20 cellular contexts compared by ENCODE assay signal in the genomic region with DNA sequence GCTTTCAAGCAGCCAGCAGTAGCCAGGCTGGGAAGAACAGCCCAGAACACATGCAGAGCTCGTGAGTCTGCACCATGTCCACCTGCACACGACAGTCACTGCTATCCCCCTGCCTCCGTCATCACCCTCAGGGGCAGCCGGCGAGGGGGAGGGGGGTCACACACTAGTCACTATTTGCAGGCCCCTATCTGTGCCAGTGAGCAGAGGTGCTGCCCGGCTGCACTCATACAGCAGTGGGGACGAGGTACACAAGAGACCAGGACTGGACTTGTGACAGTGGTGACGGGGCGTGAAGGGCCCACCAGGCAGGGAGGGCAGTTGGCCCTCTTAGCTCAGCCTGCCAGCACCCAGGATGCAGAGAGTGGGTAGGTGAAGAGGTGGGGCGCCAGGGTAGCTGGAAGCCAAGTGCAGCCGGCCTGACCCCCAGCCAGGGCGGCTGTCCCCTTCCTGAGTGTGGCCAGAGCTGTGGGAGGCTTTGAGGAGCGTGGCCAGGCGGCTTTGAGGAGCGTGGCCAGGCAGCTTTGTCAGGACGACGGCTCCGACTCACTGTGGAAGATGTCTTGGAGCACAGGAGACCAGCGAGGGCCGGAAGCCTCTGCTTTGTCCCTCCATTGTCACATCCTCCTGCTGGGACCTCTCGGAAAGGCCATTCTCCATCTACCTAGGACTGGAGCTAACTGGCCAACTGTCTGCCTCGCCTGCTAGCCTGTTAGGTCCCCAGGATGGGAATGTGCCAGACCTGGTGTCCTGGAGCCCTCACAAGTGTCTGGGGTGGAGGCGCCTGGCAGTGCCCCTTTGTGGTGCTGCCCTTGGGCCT. TPM values are rescaled to one million over a fixed set of nuclear protein-coding genes. Genes with fewer than 3 reads are reported as not detected.
"Had no signal": no experiment of that assay in that cellular context is flagged by ENCODE, and none has a peak within 500 bp of the region (broad histone marks: within the 10 kb centered on the region; RNA-seq: fewer than 3 reads in every experiment).

No MANE protein-coding gene starts in this region.

- H3K4me1 Mint-ChIP-seq: activated B cell treated with CpG ODN at 0.5 μM for 24 hours had no signal

- H3K9me3 ChIP-seq: esophagus squamous epithelium, ovary, tibial artery, vagina had no signal

- H3K36me3 ChIP-seq: esophagus squamous epithelium, ovary, tibial artery, vagina had no signal

- FAIRE-seq: TTC549 had no signal

- ATAC-seq: activated CD8-positive, alpha-beta T cell treated with anti-CD3 and anti-CD28 coated beads for 36 hours had no signal

- H3K36me3 Mint-ChIP-seq: activated naive CD8-positive, alpha-beta T cell; brain had no signal

- DNase-seq: activated B cell treated with CpG ODN at 0.5 μM for 24 hours; activated CD4-positive, alpha-beta T cell treated with anti-CD3 and anti-CD28 coated beads for 48 hours; activated CD8-positive, alpha-beta memory T cell treated with anti-CD3 and anti-CD28 coated beads, Interleukin-2, amount 50 U/mL, for 4 hours; activated CD8-positive, alpha-beta T cell treated with anti-CD3 and anti-CD28 coated beads for 36 hours; activated gamma-delta T cell treated with Interleukin-2 at 50 U/mL for 16 hours; activated T-cell treated with anti-CD3 and anti-CD28 coated beads, Interleukin-2, amount 50 U/mL, for 48 hours; central memory CD4-positive, alpha-beta T cell; esophagus squamous epithelium; glutamatergic neuron; kidney glomerular epithelial cell; nephron progenitor cell; ovary; stimulated activated CD4-positive, alpha-beta T cell treated with anti-CD3 and anti-CD28 coated beads, Interleukin-12 subunit alpha, Interleukin-12 subunit beta, amount 100 ng/mL, for 4 hours; stimulated activated CD4-positive, alpha-beta T cell treated with anti-CD3 and anti-CD28 coated beads, Interleukin-2, amount 100 ng/mL, for 24 hours; tibial artery had no signal

- H3K9me3 Mint-ChIP-seq: activated B cell treated with CpG ODN at 0.5 μM for 24 hours; activated CD8-positive, alpha-beta T cell treated with anti-CD3 and anti-CD28 coated beads for 36 hours; brain; nephron progenitor cell had no signal

- H3K27ac Mint-ChIP-seq: activated B cell treated with CpG ODN at 0.5 μM for 24 hours; activated CD8-positive, alpha-beta T cell treated with anti-CD3 and anti-CD28 coated beads for 36 hours; activated naive CD8-positive, alpha-beta T cell; brain; nephron progenitor cell had no signal

- H3K4me3 Mint-ChIP-seq: activated B cell treated with CpG ODN at 0.5 μM for 24 hours; activated CD8-positive, alpha-beta T cell treated with anti-CD3 and anti-CD28 coated beads for 36 hours; activated naive CD8-positive, alpha-beta T cell; brain; nephron progenitor cell had no signal

- H3K27ac ChIP-seq: coronary artery, esophagus squamous epithelium, ovary, tibial artery, vagina had no signal

- H3K4me1 ChIP-seq: esophagus squamous epithelium, tibial artery, vagina had no signal

- H3K27me3 Mint-ChIP-seq: activated B cell treated with CpG ODN at 0.5 μM for 24 hours; activated CD8-positive, alpha-beta T cell treated with anti-CD3 and anti-CD28 coated beads for 36 hours; activated naive CD8-positive, alpha-beta T cell had no signal

- H3K27me3 ChIP-seq: esophagus squamous epithelium, ovary, tibial artery, vagina had no signal

- H3K4me3 ChIP-seq: coronary artery, esophagus squamous epithelium, ovary, tibial artery, vagina had no signal

RNA-seq across cellular contexts. Expression of a gene that starts 52.1 kb away (rescaled TPM):
- total RNA-seq: activated B cell treated with CpG ODN at 0.5 μM for 24 hours; activated CD8-positive, alpha-beta T cell treated with anti-CD3 and anti-CD28 coated beads for 36 hours had no signal
